Comparison of ENCODE assay signal across 21 cellular contexts in genomic region chr1:193142409-193142808, GRCh38. TPM values are rescaled to one million over a fixed set of nuclear protein-coding genes. Genes with fewer than 3 reads are reported as not detected.
"Had no signal": no experiment of that assay in that cellular context is flagged by ENCODE, and none has a peak within 500 bp of the region (broad histone marks: within the 10 kb centered on the region; RNA-seq: fewer than 3 reads in every experiment).

No MANE protein-coding gene starts in this region.

- H3K27ac Mint-ChIP-seq: activated T-helper 1 cell treated with anti-CD3 and anti-CD28 coated beads, Interleukin-12 subunit alpha, Interleukin-12 subunit beta, Interleukin-2, Interleukin-4 antibody, amounts not matched to agents 30 ng/mL and 10 ng/mL and 1 ng/mL, durations not matched to agents 14 hours and 24 hours and 36 hours had no signal

- DNase-seq: activated CD4-positive, alpha-beta T cell treated with anti-CD3 and anti-CD28 coated beads, Interleukin-2, amount 50 U/mL, for 1 hour; activated CD4-positive, CD25-positive, alpha-beta regulatory T cell; activated CD8-positive, alpha-beta memory T cell treated with anti-CD3 and anti-CD28 coated beads, Interleukin-2, amount 50 U/mL, for 4 hours; activated effector memory CD4-positive, alpha-beta T cell treated with Interleukin-2 at 50 U/mL for 16 hours; activated naive CD4-positive, alpha-beta T cell; amygdala; MG63; NCI-H1105; NCI-H1436 treated with DMSO at 0.1 percent for 48 hours; NCI-H187; NCI-H2081 treated with DMSO at 0.1 percent for 48 hours; NCI-H446; NCI-H524; SIG-M5; T-cell had no signal

- H3K27me3 Mint-ChIP-seq: activated CD8-positive, alpha-beta T cell treated with anti-CD3 and anti-CD28 coated beads for 36 hours; activated naive CD4-positive, alpha-beta T cell treated with anti-CD3 and anti-CD28 coated beads, Interleukin-2, amount 50 U/mL, for 24 hours; brain; central memory CD8-positive, alpha-beta T cell; T-cell had no signal

- H3K4me3 Mint-ChIP-seq: activated CD8-positive, alpha-beta T cell treated with anti-CD3 and anti-CD28 coated beads for 36 hours; activated T-helper 1 cell treated with anti-CD3 and anti-CD28 coated beads, Interleukin-12 subunit alpha, Interleukin-12 subunit beta, Interleukin-2, Interleukin-4 antibody, amounts not matched to agents 30 ng/mL and 10 ng/mL and 1 ng/mL, durations not matched to agents 14 hours and 24 hours and 36 hours; central memory CD8-positive, alpha-beta T cell; T-cell had no signal

- H3K9me3 Mint-ChIP-seq: activated CD8-positive, alpha-beta T cell treated with anti-CD3 and anti-CD28 coated beads for 36 hours; activated naive CD4-positive, alpha-beta T cell treated with anti-CD3 and anti-CD28 coated beads, Interleukin-2, amount 50 U/mL, for 24 hours; activated T-helper 1 cell treated with anti-CD3 and anti-CD28 coated beads, Interleukin-12 subunit alpha, Interleukin-12 subunit beta, Interleukin-2, Interleukin-4 antibody, amounts not matched to agents 30 ng/mL and 10 ng/mL and 1 ng/mL, durations not matched to agents 14 hours and 24 hours and 36 hours; central memory CD8-positive, alpha-beta T cell; T-cell had no signal

RNA-seq across cellular contexts. Expression of gene B3GALT2, which starts 44.0 kb away (rescaled TPM):
- total RNA-seq: OCI-LY7 had no signal
